In genomic region chr21:28392436-28392835, GRCh38 we compare ENCODE assay signal across 17 cellular contexts.
A peak's percentile ranks its signal among the peaks of the same experiment; 100 is the strongest.
DNase-seq lines count a peak whose midpoint lies in the region; ATAC-seq and TF ChIP-seq lines count a peak whose summit lies in the region.
"Had no signal": no experiment of that assay in that cellular context is flagged by ENCODE, and none has a peak within 500 bp of the region (broad histone marks: within the 10 kb centered on the region; RNA-seq: fewer than 3 reads in every experiment).

No MANE protein-coding gene starts in this region.

- H3K4me1 ChIP-seq in PC-9 (replicated peaks; ENCODE audit: insufficient read depth) (peaks cover 15% of the 10 kb centered on the region), body of pancreas (peaks cover 13% of the 10 kb centered on the region)
- H3K4me1 ChIP-seq: BE2C had no signal

- no peaks in the 10 kb centered on the region for H3K27me3 ChIP-seq in PC-9 (ENCODE audit: insufficient read depth, low read depth)
- H3K27me3 ChIP-seq in body of pancreas: no peaks in the 10 kb centered on the region
- H3K27me3 ChIP-seq: BE2C had no signal

- no peak overlapping the region for H3K4me3 ChIP-seq in PC-9
- no peak overlapping the region for H3K4me3 ChIP-seq in body of pancreas

- H3K4me2 ChIP-seq in PC-9: no peak overlapping the region

- H3K9me3 ChIP-seq in PC-9 (ENCODE audit: insufficient read depth, low read depth) (no peaks in the 10 kb centered on the region), body of pancreas (no peaks in the 10 kb centered on the region)

- H3K4me1 Mint-ChIP-seq in Calu3 (ENCODE audit: low read depth, unreplicated experiment) (peaks cover 24% of the 10 kb centered on the region), mesothelial cell of epicardium (peaks cover 14% of the 10 kb centered on the region)
- H3K4me1 Mint-ChIP-seq: CD4-positive, CD25-positive, alpha-beta regulatory T cell had no signal

- TF ChIP-seq CTCF in Calu3 (IDR thresholded peaks at IDR 0.05; ENCODE audit: unreplicated experiment) (no peak), PC-9 (conservative IDR thresholded peaks at IDR 0.05) (no peak), body of pancreas (IDR thresholded peaks at IDR 0.05) (no peak), mesothelial cell of epicardium (IDR thresholded peaks at IDR 0.05; ENCODE audit: unreplicated experiment) (no peak)

- POLR2A ChIA-PET in PC-9 (lab: Charles Lee; ENCODE audit: unreplicated experiment): interaction anchor here (0.6 kb wide), 1 partner anchor 681 kb away, joined by 5 read pairs; the partner anchor contains the start of gene CCT8

- no peaks in the 10 kb centered on the region for H3K27me3 Mint-ChIP-seq in Calu3 (ENCODE audit: unreplicated experiment)
- no peaks in the 10 kb centered on the region for H3K27me3 Mint-ChIP-seq in mesothelial cell of epicardium (ENCODE audit: low read depth)
- H3K27me3 Mint-ChIP-seq: CD4-positive, CD25-positive, alpha-beta regulatory T cell had no signal

- BruUV-seq in Calu3 (replicated peaks; lab: Mats Ljungman, UMichigan) (no TSS peak), PC-9 (replicated peaks; lab: Mats Ljungman, UMichigan) (no TSS peak)

- H3K4me3 Mint-ChIP-seq in Calu3 (ENCODE audit: low read depth, unreplicated experiment): no peak overlapping the region
- H3K4me3 Mint-ChIP-seq in mesothelial cell of epicardium: no peak overlapping the region
- H3K4me3 Mint-ChIP-seq: CD4-positive, CD25-positive, alpha-beta regulatory T cell had no signal

- H3K36me3 ChIP-seq in PC-9 (ENCODE audit: low read depth) (no peaks in the 10 kb centered on the region), body of pancreas (replicated peaks in 1 of 2; ENCODE audit: insufficient read depth in 1 of 2, low read depth in 2 of 2) (no peaks in the 10 kb centered on the region)

- no peaks in the 10 kb centered on the region for H4K20me1 ChIP-seq in PC-9 (ENCODE audit: insufficient read depth)

- H3K27ac ChIP-seq in PC-9: peak overlapping the region; percentile 75; the same call in 1 of the 2 replicates
- H3K27ac ChIP-seq in body of pancreas: peak overlapping the region in 3 of 4 donors; percentile 53 to 82 (median 77)

- 67 to 94% methylated on average over 1 of the region's 1 CpG for WGBS in body of pancreas, 2 donors

- intact Hi-C loops in Calu3 (cut with micrococcal nuclease; ENCODE audit: unreplicated experiment) (no loop called here), PC-9 (cut with micrococcal nuclease; ENCODE audit: unreplicated experiment) (loop anchor here (5.0 kb wide), 1 partner anchor 45 kb away; no protein-coding TSS in a partner anchor), body of pancreas (cut with DNase I) (no loop called here)

- peaks cover 9% of the 10 kb centered on the region for H3K36me3 Mint-ChIP-seq in Calu3 (ENCODE audit: insufficient read depth, unreplicated experiment)
- H3K36me3 Mint-ChIP-seq in mesothelial cell of epicardium: peaks cover 8% of the 10 kb centered on the region
- H3K36me3 Mint-ChIP-seq: CD4-positive, CD25-positive, alpha-beta regulatory T cell had no signal

- CTCF ChIA-PET in Calu3 (lab: Charles Lee): interaction anchor here (0.8 to 1.5 kb wide), 2 partner anchors 24 to 353 kb away, joined by 7 read pairs; no protein-coding TSS in a partner anchor
- CTCF ChIA-PET in PC-9 (lab: Charles Lee): no interaction called here

- ATAC-seq in body of pancreas (no peak), HG02938 (IDR thresholded peaks at IDR 0.05; ENCODE audit: unreplicated experiment) (no peak)
- ATAC-seq: HCT116, SK-N-SH treated with all-trans-retinoic acid at 6 μM for 48 hours had no signal

- H3K27ac Mint-ChIP-seq in Calu3 (ENCODE audit: unreplicated experiment): peak overlapping the region; percentile 90
- peak overlapping the region; percentile 89 for H3K27ac Mint-ChIP-seq in mesothelial cell of epicardium
- H3K27ac Mint-ChIP-seq: CD4-positive, CD25-positive, alpha-beta regulatory T cell had no signal

- H3K79me2 ChIP-seq in PC-9 (ENCODE audit: low read depth): no peaks in the 10 kb centered on the region

- no peaks in the 10 kb centered on the region for H3K9me2 ChIP-seq in PC-9 (ENCODE audit: insufficient read depth)

- H3K9me3 Mint-ChIP-seq in Calu3 (ENCODE audit: low read depth, unreplicated experiment): peaks cover under 1% of the 10 kb centered on the region
- H3K9me3 Mint-ChIP-seq in mesothelial cell of epicardium: peaks cover 18% of the 10 kb centered on the region

- H2AFZ ChIP-seq in PC-9: no peak overlapping the region

- no peak for TF ChIP-seq POLR2A in body of pancreas (IDR thresholded peaks at IDR 0.05)

- H3F3A ChIP-seq in PC-9 (ENCODE audit: insufficient read depth, low read depth): no peaks in the 10 kb centered on the region

- no peak for DNase-seq in Calu3
- no peak for DNase-seq in PC-9
- DNase-seq in body of pancreas: no peak
- DNase-seq in mesothelial cell of epicardium (ENCODE audit: low spot score in 2 of 2, unreplicated experiment in 2 of 2): no peak
- DNase-seq in UCSD-AML1 (lab: John Stamatoyannopoulos, UW; ENCODE audit: unreplicated experiment): no peak
- no peak for DNase-seq in NCI-H128 (lab: John Stamatoyannopoulos, UW; ENCODE audit: unreplicated experiment)
- DNase-seq: BE2C; CD4-positive, CD25-positive, alpha-beta regulatory T cell; GOT3; NCI-H1105; NCI-H187; NCI-H345; NCI-H524 treated with DMSO at 0.1 percent for 48 hours; SIG-M5 had no signal
